ENCODE assay signal across 27 cellular contexts in the genomic region with DNA sequence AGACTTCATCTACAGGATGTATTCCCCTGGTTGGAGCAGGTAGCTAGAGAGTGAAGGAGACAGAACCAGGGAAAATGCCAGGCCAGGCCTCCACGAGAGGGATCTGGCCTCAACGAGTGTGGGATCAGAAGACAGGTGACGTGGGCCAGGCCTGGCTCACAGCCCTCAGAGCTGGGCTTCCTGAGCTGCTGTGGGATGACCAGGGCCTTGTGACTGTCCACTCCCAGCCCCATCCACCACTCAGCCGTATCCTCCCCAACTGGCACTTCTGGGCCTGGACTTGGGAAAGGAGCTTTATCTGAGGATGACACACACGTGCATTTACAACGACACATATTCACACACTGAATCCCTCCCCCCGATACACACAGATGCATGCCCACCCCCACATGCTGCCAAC.
DNase-seq lines count a peak whose midpoint lies in the region; ATAC-seq and TF ChIP-seq lines count a peak whose summit lies in the region.
"Had no signal": no experiment of that assay in that cellular context is flagged by ENCODE, and none has a peak within 500 bp of the region (broad histone marks: within the 10 kb centered on the region; RNA-seq: fewer than 3 reads in every experiment).

No MANE protein-coding gene starts in this region.

- DNase-seq in SK-N-DZ (ENCODE audit: low spot score) (peak; percentile 26), heart left ventricle (peak in 1 of 5 donors; percentile 47), transverse colon (no peak)
- DNase-seq in effector memory CD4-positive, alpha-beta T cell: no peak
- DNase-seq: activated CD4-positive, alpha-beta T cell treated with anti-CD3 and anti-CD28 coated beads, Interleukin-2, amount 10 ng/mL, durations not matched to agents 24 days and 14 days; activated naive CD4-positive, alpha-beta T cell treated with anti-CD3 and anti-CD28 coated beads, Interleukin-2, amount 50 U/mL, for 16 hours; activated T-cell treated with anti-CD3 and anti-CD28 coated beads, Interleukin-2, amount 50 U/mL, for 72 hours; CD8-positive, alpha-beta T cell; cortex of kidney; DMS 273 treated with DMSO at 0.1 percent for 48 hours; GOT3; kidney glomerular epithelial cell; natural killer cell; NCI-H146; NCI-H2171 treated with DMSO at 0.1 percent for 48 hours; NCI-H524 treated with DMSO at 0.1 percent for 48 hours; pancreas; stimulated activated CD4-positive, alpha-beta T cell treated with anti-CD3 and anti-CD28 coated beads, Interleukin-15, amount 100 ng/mL, for 24 hours; WERI-Rb-1 had no signal

- H3K27me3 ChIP-seq in heart left ventricle: no peaks in the 10 kb centered on the region
- no peaks in the 10 kb centered on the region for H3K27me3 ChIP-seq in muscle layer of colon (ENCODE audit: control insufficient read depth in 1 of 2, insufficient read depth in 2 of 2, low read length in 2 of 2)
- H3K27me3 ChIP-seq in transverse colon: no peaks in the 10 kb centered on the region
- no peaks in the 10 kb centered on the region for H3K27me3 ChIP-seq in effector memory CD4-positive, alpha-beta T cell (replicated peaks; ENCODE audit: control insufficient read depth, insufficient read depth, low read length, poor library complexity, severe bottlenecking)
- H3K27me3 ChIP-seq: pancreas, tibial nerve had no signal

- TF ChIP-seq CTCF in heart left ventricle (IDR thresholded peaks at IDR 0.05) (no peak), transverse colon (IDR thresholded peaks at IDR 0.05) (no peak)

- 31 to 65% (median 48%) methylated on average over 7 of the region's 7 CpGs for whole genome bisulfite sequencing in heart left ventricle, 4 donors
- 90% methylated on average over 2 to 6 of the region's 7 CpGs for WGBS in transverse colon (ENCODE audit: low coverage in 1 of 2), 2 donors

- intact Hi-C loops in heart left ventricle (cut with DNase I): loop anchor here in 1 of 10 donors (5.0 kb wide), 1 partner anchor 35 kb away; no protein-coding TSS in a partner anchor
- intact Hi-C loops in transverse colon (cut with DNase I; ENCODE audit: low total_unique reads): no loop called here

- H3K27ac ChIP-seq in heart left ventricle: peak overlapping the region in 9 of 12 donors; percentile 10 to 68 (median 48)
- peak overlapping the region; percentile 66 for H3K27ac ChIP-seq in muscle layer of colon (ENCODE audit: low read depth, low read length)
- H3K27ac ChIP-seq in transverse colon: peak overlapping the region; percentile 7 to 38 (median 22)
- H3K27ac ChIP-seq in effector memory CD4-positive, alpha-beta T cell (ENCODE audit: insufficient read depth, low read length, poor library complexity, severe bottlenecking): no peak overlapping the region
- H3K27ac ChIP-seq: KMS-11, pancreas, RWPE1, tibial nerve, WERI-Rb-1 had no signal

- no peaks in the 10 kb centered on the region for H3K9me3 ChIP-seq in heart left ventricle
- no peaks in the 10 kb centered on the region for H3K9me3 ChIP-seq in muscle layer of colon (ENCODE audit: low read length)
- H3K9me3 ChIP-seq in transverse colon: no peaks in the 10 kb centered on the region
- H3K9me3 ChIP-seq in effector memory CD4-positive, alpha-beta T cell (ENCODE audit: control insufficient read depth, low read length): no peaks in the 10 kb centered on the region
- H3K9me3 ChIP-seq: pancreas, tibial nerve had no signal

- in situ Hi-C loops in transverse colon (cut with MboI; ENCODE audit: low pct_ligation_motif_present in 1 of 4, low pct_unique_long_range_greater_than_20kb in 1 of 4, low sequenced_read_pairs in 3 of 4): no loop called here

- H3K4me1 ChIP-seq in heart left ventricle (peaks cover 0 to 64% (median 24%) of the 10 kb centered on the region in 12 donors), muscle layer of colon (ENCODE audit: insufficient read depth, low read length) (peaks cover 57% of the 10 kb centered on the region), transverse colon (peaks cover 6 to 10% (median 8%) of the 10 kb centered on the region in 4 donors)
- peaks cover 25% of the 10 kb centered on the region for H3K4me1 ChIP-seq in effector memory CD4-positive, alpha-beta T cell (ENCODE audit: control insufficient read depth, insufficient read depth, low read length, poor library complexity, severe bottlenecking)
- H3K4me1 ChIP-seq: pancreas had no signal

- TF ChIP-seq POLR2A in heart left ventricle (IDR thresholded peaks at IDR 0.05): no peak
- TF ChIP-seq POLR2A in transverse colon (IDR thresholded peaks at IDR 0.05): no peak

- H3K36me3 ChIP-seq in heart left ventricle (peaks cover 0 to 6% (median 0%) of the 10 kb centered on the region in 9 donors), muscle layer of colon (ENCODE audit: insufficient read depth, low read length) (peaks cover 6% of the 10 kb centered on the region), transverse colon (no peaks in the 10 kb centered on the region)
- peaks cover 4% of the 10 kb centered on the region for H3K36me3 ChIP-seq in effector memory CD4-positive, alpha-beta T cell (ENCODE audit: control insufficient read depth, insufficient read depth, low read length)
- H3K36me3 ChIP-seq: pancreas, tibial nerve, WERI-Rb-1 had no signal

- H3K9ac ChIP-seq in muscle layer of colon (ENCODE audit: low read length): peak overlapping the region; percentile 19
- H3K9ac ChIP-seq: KMS-11 had no signal

- no peak for TF ChIP-seq EP300 in transverse colon (IDR thresholded peaks at IDR 0.05; ENCODE audit: low read depth)

- ATAC-seq in heart left ventricle: peak; percentile 12 to 65 (median 38)
- ATAC-seq in GM18867 (IDR thresholded peaks at IDR 0.05; ENCODE audit: unreplicated experiment): no peak
- ATAC-seq in HG03342 (IDR thresholded peaks at IDR 0.05; ENCODE audit: unreplicated experiment): no peak
- no peak for ATAC-seq in HG03520 (IDR thresholded peaks at IDR 0.05; ENCODE audit: unreplicated experiment)
- ATAC-seq: activated T-cell treated with anti-CD3 and anti-CD28 coated beads, Interleukin-2, amount 50 U/mL, for 72 hours; CD8-positive, alpha-beta T cell; natural killer cell; pancreas; sciatic nerve had no signal

- no peak overlapping the region for H3K4me3 ChIP-seq in heart left ventricle
- no peak overlapping the region for H3K4me3 ChIP-seq in muscle layer of colon (ENCODE audit: low read depth in 1 of 2, low read length in 2 of 2)
- H3K4me3 ChIP-seq in transverse colon: no peak overlapping the region
- no peak overlapping the region for H3K4me3 ChIP-seq in effector memory CD4-positive, alpha-beta T cell (ENCODE audit: insufficient read depth, low read depth, low read length, poor library complexity, severe bottlenecking)
- H3K4me3 ChIP-seq: pancreas, tibial nerve had no signal

Comparison
In these comparisons a context has a peak if more than half of its experiments do, and no peak if none do; other contexts are left out.
1. ATAC-seq: peak in heart left ventricle (4 of 4); none in GM18867 (single experiment), HG03342 (single experiment) and HG03520 (single experiment).